ENCODE assay signal across 8 cellular contexts in the genomic region with DNA sequence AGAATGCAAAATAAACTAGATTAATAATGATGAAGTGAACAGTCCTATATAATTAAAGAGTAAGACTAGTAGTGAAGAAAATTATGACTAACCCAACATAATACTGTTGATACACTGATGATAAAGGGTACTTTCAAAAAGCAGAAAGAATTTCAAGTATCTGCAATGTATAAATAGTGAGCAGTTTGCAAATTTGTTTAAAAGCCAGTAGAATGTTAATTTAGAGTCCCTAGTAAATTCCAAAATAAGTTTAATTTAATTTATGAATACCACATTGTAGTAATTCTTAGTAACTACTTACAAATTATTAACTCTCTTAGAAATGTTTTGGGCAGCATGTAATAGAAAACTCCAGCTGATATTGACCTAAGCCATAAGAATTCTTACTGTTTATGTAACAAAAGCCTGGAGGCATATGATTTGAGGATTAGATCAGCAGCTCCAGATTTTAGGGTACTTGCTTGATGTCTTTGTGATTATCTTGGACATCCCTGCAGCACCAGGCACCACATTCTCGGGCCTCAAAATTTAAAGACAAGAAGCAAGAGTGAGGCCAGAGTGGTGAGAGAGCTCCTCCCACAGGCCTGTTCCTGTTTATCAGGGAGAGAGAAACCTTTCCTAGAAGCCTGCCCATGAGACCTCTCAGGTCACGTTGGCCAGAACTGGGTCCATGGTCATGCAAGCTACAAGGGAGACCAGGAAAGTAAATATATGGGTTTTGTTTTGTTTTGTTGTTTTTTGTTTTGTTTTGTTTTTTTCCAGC.
DNase-seq lines count a peak whose midpoint lies in the region; ATAC-seq and TF ChIP-seq lines count a peak whose summit lies in the region.

No MANE protein-coding gene starts in this region.

- intact Hi-C loops in colonic mucosa (cut with DNase I), result no loop called here

- H3K9ac ChIP-seq in colonic mucosa (ENCODE audit: low read depth in 2 of 2, low read length in 2 of 2), result no peak overlapping the region

- H3K27me3 ChIP-seq in colonic mucosa (no peaks in the 10 kb centered on the region), osteoblast (ENCODE audit: insufficient read depth, low read length) (peaks cover 5% of the 10 kb centered on the region)

- H3K9me3 ChIP-seq in colonic mucosa (no peaks in the 10 kb centered on the region), osteoblast (ENCODE audit: low read depth, low read length) (no peaks in the 10 kb centered on the region)

- no peak overlapping the region for H3K4me3 ChIP-seq in colonic mucosa
- H3K4me3 ChIP-seq in osteoblast (ENCODE audit: insufficient read depth, low read length), result no peak overlapping the region

- no peaks in the 10 kb centered on the region for H3K9me3 Mint-ChIP-seq in natural killer cell treated with Interleukin-12 subunit alpha and Interleukin-12 subunit beta and Interleukin-15 and Interleukin-18, amount 100 ng/mL, for 72 hours

- TF ChIP-seq CTCF in colonic mucosa (IDR thresholded peaks at IDR 0.05) (no peak), osteoblast (IDR thresholded peaks at IDR 0.05; ENCODE audit: extremely low read depth, low read depth, low read length) (peak; percentile 67)

- H3K4me2 ChIP-seq in osteoblast (ENCODE audit: insufficient read depth, low read length), result no peak overlapping the region

- H3K27ac ChIP-seq in colonic mucosa (no peak overlapping the region), osteoblast (ENCODE audit: low read depth, low read length) (no peak overlapping the region)

- ATAC-seq in GM19463 (IDR thresholded peaks at IDR 0.05; ENCODE audit: unreplicated experiment), result peak; percentile 72
- peak; percentile 66 for ATAC-seq in HG03565 (IDR thresholded peaks at IDR 0.05; ENCODE audit: unreplicated experiment)
- no peak for ATAC-seq in HG03108 (IDR thresholded peaks at IDR 0.05; ENCODE audit: unreplicated experiment)
- no peak for ATAC-seq in natural killer cell treated with Interleukin-12 subunit alpha and Interleukin-12 subunit beta and Interleukin-15 and Interleukin-18, amount 100 ng/mL, for 72 hours

- H3K27me3 Mint-ChIP-seq in natural killer cell treated with Interleukin-12 subunit alpha and Interleukin-12 subunit beta and Interleukin-15 and Interleukin-18, amount 100 ng/mL, for 72 hours, result peaks cover 19 to 24% of the 10 kb centered on the region in 2 donors

- no peak overlapping the region for H3K27ac Mint-ChIP-seq in natural killer cell treated with Interleukin-12 subunit alpha and Interleukin-12 subunit beta and Interleukin-15 and Interleukin-18, amount 100 ng/mL, for 72 hours

- no peaks in the 10 kb centered on the region for H3K4me1 ChIP-seq in colonic mucosa
- no peaks in the 10 kb centered on the region for H3K4me1 ChIP-seq in osteoblast (ENCODE audit: insufficient read depth, low read length)

- H2AFZ ChIP-seq in osteoblast (ENCODE audit: low read length), result no peak overlapping the region

- DNase-seq in Daoy (ENCODE audit: low read depth) (peak; percentile 9), NCI-H82 treated with DMSO at 0.1 percent for 48 hours (lab: John Stamatoyannopoulos, UW; ENCODE audit: unreplicated experiment) (peak; percentile 63), colonic mucosa (peak; percentile 42), osteoblast (ENCODE audit: insufficient read length, low spot score, missing footprints) (peak; percentile 63)
- no peak for DNase-seq in natural killer cell treated with Interleukin-12 subunit alpha and Interleukin-12 subunit beta and Interleukin-15 and Interleukin-18, amount 100 ng/mL, for 72 hours (ENCODE audit: low spot score)

- H3K36me3 ChIP-seq in colonic mucosa (no peaks in the 10 kb centered on the region), osteoblast (ENCODE audit: insufficient read depth, low read length) (no peaks in the 10 kb centered on the region)

- no peaks in the 10 kb centered on the region for H4K20me1 ChIP-seq in osteoblast (ENCODE audit: insufficient read depth, low read length)

- H3K36me3 Mint-ChIP-seq in natural killer cell treated with Interleukin-12 subunit alpha and Interleukin-12 subunit beta and Interleukin-15 and Interleukin-18, amount 100 ng/mL, for 72 hours, result no peaks in the 10 kb centered on the region

- H3K79me2 ChIP-seq in osteoblast (ENCODE audit: insufficient read depth, low read length), result no peaks in the 10 kb centered on the region

- H3K4me3 Mint-ChIP-seq in natural killer cell treated with Interleukin-12 subunit alpha and Interleukin-12 subunit beta and Interleukin-15 and Interleukin-18, amount 100 ng/mL, for 72 hours, result no peak overlapping the region

- no peaks in the 10 kb centered on the region for H3K4me1 Mint-ChIP-seq in natural killer cell treated with Interleukin-12 subunit alpha and Interleukin-12 subunit beta and Interleukin-15 and Interleukin-18, amount 100 ng/mL, for 72 hours (ENCODE audit: low read depth in 2 of 2)

Comparison
In these comparisons a context has a peak if more than half of its experiments do, and no peak if none do; other contexts are left out.
1. ATAC-seq: peak in GM19463 (single experiment) and HG03565 (single experiment); none in HG03108 (single experiment) and natural killer cell treated with Interleukin-12 subunit alpha and Interleukin-12 subunit beta and Interleukin-15 and Interleukin-18, amount 100 ng/mL, for 72 hours (0 of 2).